2 cellular contexts compared by ENCODE assay signal in the genomic region with DNA sequence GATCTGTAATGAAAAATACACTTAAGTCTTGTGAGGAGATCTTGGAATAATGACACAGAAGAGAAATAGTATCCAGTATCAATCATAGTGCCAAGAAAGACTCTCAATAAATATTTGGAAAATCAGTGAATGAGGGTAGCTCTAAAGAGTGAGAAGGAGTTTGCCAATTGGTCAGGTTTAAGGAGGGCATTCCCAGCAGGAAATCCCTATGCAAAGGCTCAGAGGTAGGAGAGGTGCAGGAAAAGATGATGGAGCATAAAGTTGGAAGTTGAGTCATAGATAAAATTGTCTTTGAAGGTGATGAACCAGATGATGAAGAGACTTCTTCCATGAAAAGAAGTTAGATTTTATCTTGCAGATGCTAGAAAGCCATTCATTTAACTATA.
TF ChIP-seq lines count a peak whose summit lies in the region.

No MANE protein-coding gene starts in this region.

TF ChIP-seq in IMR-90, 13 proteins besides CTCF, POLR2A, EP300 and RAD21:
- no peak for TF ChIP-seq CEBPB (IDR thresholded peaks at IDR 0.05; ENCODE audit: low read depth, low read length)
- TF ChIP-seq, protein P1, sequence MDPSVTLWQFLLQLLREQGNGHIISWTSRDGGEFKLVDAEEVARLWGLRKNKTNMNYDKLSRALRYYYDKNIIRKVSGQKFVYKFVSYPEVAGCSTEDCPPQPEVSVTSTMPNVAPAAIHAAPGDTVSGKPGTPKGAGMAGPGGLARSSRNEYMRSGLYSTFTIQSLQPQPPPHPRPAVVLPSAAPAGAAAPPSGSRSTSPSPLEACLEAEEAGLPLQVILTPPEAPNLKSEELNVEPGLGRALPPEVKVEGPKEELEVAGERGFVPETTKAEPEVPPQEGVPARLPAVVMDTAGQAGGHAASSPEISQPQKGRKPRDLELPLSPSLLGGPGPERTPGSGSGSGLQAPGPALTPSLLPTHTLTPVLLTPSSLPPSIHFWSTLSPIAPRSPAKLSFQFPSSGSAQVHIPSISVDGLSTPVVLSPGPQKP (IDR thresholded peaks at IDR 0.05; ENCODE audit: borderline replicate concordance, low read depth, low read length), result no peak
- no peak for TF ChIP-seq MAFK (IDR thresholded peaks at IDR 0.05; ENCODE audit: low read depth, low read length)
- no peak for TF ChIP-seq NFE2L2 (IDR thresholded peaks at IDR 0.05; ENCODE audit: low read depth, low read length)
- TF ChIP-seq, protein P2, sequence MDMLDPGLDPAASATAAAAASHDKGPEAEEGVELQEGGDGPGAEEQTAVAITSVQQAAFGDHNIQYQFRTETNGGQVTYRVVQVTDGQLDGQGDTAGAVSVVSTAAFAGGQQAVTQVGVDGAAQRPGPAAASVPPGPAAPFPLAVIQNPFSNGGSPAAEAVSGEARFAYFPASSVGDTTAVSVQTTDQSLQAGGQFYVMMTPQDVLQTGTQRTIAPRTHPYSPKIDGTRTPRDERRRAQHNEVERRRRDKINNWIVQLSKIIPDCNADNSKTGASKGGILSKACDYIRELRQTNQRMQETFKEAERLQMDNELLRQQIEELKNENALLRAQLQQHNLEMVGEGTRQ (IDR thresholded peaks at IDR 0.05; ENCODE audit: low read depth, low read length), result no peak
- no peak for TF ChIP-seq SMC3 (IDR thresholded peaks at IDR 0.05; ENCODE audit: low read depth, low read length)
- no peak for TF ChIP-seq CHD1 (IDR thresholded peaks at IDR 0.05; ENCODE audit: low read depth, low read length)
TF ChIP-seq in IMR-90: peak in this region for 0.

TF ChIP-seq in GM12878, 131 proteins besides CTCF, POLR2A, EP300 and RAD21:
- TF ChIP-seq CBX3 (IDR thresholded peaks at IDR 0.05; ENCODE audit: borderline replicate concordance, low read depth), result no peak
- TF ChIP-seq CREB1 (IDR thresholded peaks at IDR 0.05; ENCODE audit: low read depth), result no peak
- no peak for TF ChIP-seq PKNOX1 (IDR thresholded peaks at IDR 0.05)
- no peak for TF ChIP-seq ZBTB33 (IDR thresholded peaks at IDR 0.05)
- no peak for TF ChIP-seq BHLHE40 (IDR thresholded peaks at IDR 0.05; ENCODE audit: borderline replicate concordance in 1 of 2, low read depth in 2 of 2, low read length in 1 of 2)
- TF ChIP-seq SIX5 (IDR thresholded peaks at IDR 0.05; ENCODE audit: low read depth, low read length, severe bottlenecking), result no peak
- TF ChIP-seq ZNF24 (IDR thresholded peaks at IDR 0.05), result no peak
- no peak for TF ChIP-seq BMI1 (IDR thresholded peaks at IDR 0.05; ENCODE audit: borderline replicate concordance)
